In the genomic region with DNA sequence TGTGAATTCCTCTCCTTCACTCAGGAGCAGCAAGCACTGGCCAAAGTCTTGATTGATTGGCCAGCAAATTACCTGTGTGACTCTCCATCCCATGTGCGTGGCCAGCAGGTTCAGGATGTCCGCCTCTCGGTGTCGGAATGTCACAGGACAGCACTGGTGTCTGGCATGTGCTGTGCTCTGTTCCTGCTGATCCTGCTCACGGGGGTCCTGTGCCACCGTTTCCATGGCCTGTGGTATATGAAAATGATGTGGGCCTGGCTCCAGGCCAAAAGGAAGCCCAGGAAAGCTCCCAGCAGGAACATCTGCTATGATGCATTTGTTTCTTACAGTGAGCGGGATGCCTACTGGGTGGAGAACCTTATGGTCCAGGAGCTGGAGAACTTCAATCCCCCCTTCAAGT, we compare ENCODE assay signal across 33 cellular contexts.
"Had no signal": no experiment of that assay in that cellular context is flagged by ENCODE, and none has a peak within 500 bp of the region (broad histone marks: within the 10 kb centered on the region; RNA-seq: fewer than 3 reads in every experiment).

No MANE protein-coding gene starts in this region.

- H3K9me3 ChIP-seq: adrenal gland, body of pancreas, breast epithelium had no signal

- H3K9me3 Mint-ChIP-seq: activated B cell treated with CpG ODN at 0.5 μM for 24 hours; activated CD4-positive, alpha-beta memory T cell treated with anti-CD3 and anti-CD28 coated beads, Interleukin-2, amount 10 ng/mL, durations not matched to agents 7 days and 5 days; activated CD4-positive, alpha-beta T cell treated with anti-CD3 and anti-CD28 coated beads, Interleukin-2, amount 10 ng/mL, durations not matched to agents 24 days and 14 days; activated naive CD4-positive, alpha-beta T cell treated with anti-CD3 and anti-CD28 coated beads for 36 hours; activated naive CD4-positive, alpha-beta T cell treated with anti-CD3 and anti-CD28 coated beads, Interleukin-2, amount 50 U/mL, for 72 hours; activated naive CD8-positive, alpha-beta T cell treated with anti-CD3 and anti-CD28 coated beads for 36 hours; activated T-cell treated with anti-CD3 and anti-CD28 coated beads, Interleukin-2, amount 50 U/mL, for 4 hours; activated T-cell treated with anti-CD3 and anti-CD28 coated beads, Interleukin-2, amount 50 U/mL, for 72 hours; activated T-helper 1 cell treated with anti-CD3 and anti-CD28 coated beads, Interleukin-12 subunit alpha, Interleukin-12 subunit beta, Interleukin-2, Interleukin-4 antibody, amounts not matched to agents 30 ng/mL and 10 ng/mL and 1 ng/mL, durations not matched to agents 14 hours and 24 hours and 36 hours; activated T-helper 17 cell treated with anti-CD3 and anti-CD28 coated beads, Interleukin-2, amount 50 U/mL, for 72 hours; T-helper 2 cell treated with Interferon-gamma antibody and Interleukin-4, amounts not matched to agents 5 μg/mL and 100 μg/mL, for 36 hours had no signal

- H3K27ac Mint-ChIP-seq: activated B cell treated with CpG ODN at 0.5 μM for 24 hours; activated CD4-positive, alpha-beta memory T cell treated with anti-CD3 and anti-CD28 coated beads, Interleukin-2, amount 10 ng/mL, durations not matched to agents 7 days and 5 days; activated CD4-positive, alpha-beta T cell treated with anti-CD3 and anti-CD28 coated beads, Interleukin-2, amount 10 ng/mL, durations not matched to agents 24 days and 14 days; activated CD8-positive, alpha-beta T cell treated with anti-CD3 and anti-CD28 coated beads, Interleukin-2, amount 10 ng/mL, durations not matched to agents 7 days and 5 days; activated naive CD4-positive, alpha-beta T cell treated with anti-CD3 and anti-CD28 coated beads for 36 hours; activated naive CD4-positive, alpha-beta T cell treated with anti-CD3 and anti-CD28 coated beads, Interleukin-2, amount 50 U/mL, for 72 hours; activated naive CD8-positive, alpha-beta T cell treated with anti-CD3 and anti-CD28 coated beads for 36 hours; activated T-cell treated with anti-CD3 and anti-CD28 coated beads, Interleukin-2, amount 50 U/mL, for 72 hours; activated T-helper 1 cell treated with anti-CD3 and anti-CD28 coated beads, Interleukin-12 subunit alpha, Interleukin-12 subunit beta, Interleukin-2, Interleukin-4 antibody, amounts not matched to agents 30 ng/mL and 10 ng/mL and 1 ng/mL, durations not matched to agents 14 hours and 24 hours and 36 hours; activated T-helper 17 cell treated with anti-CD3 and anti-CD28 coated beads, Interleukin-2, amount 50 U/mL, for 72 hours; T-helper 2 cell treated with Interferon-gamma antibody and Interleukin-4, amounts not matched to agents 5 μg/mL and 100 μg/mL, for 36 hours had no signal

- H3K4me1 Mint-ChIP-seq: activated T-helper 17 cell treated with anti-CD3 and anti-CD28 coated beads, Interleukin-2, amount 50 U/mL, for 72 hours had no signal

- H3K36me3 Mint-ChIP-seq: activated naive CD4-positive, alpha-beta T cell treated with anti-CD3 and anti-CD28 coated beads, Interleukin-2, amount 50 U/mL, for 72 hours; activated naive CD8-positive, alpha-beta T cell treated with anti-CD3 and anti-CD28 coated beads for 36 hours had no signal

- H3K36me3 ChIP-seq: adrenal gland, brain microvascular endothelial cell, breast epithelium had no signal

- DNase-seq: activated B cell treated with CpG ODN at 0.5 μM for 24 hours; activated CD4-positive, alpha-beta memory T cell treated with anti-CD3 and anti-CD28 coated beads, Interleukin-2, amount 10 ng/mL, durations not matched to agents 7 days and 5 days; activated CD4-positive, alpha-beta T cell treated with anti-CD3 and anti-CD28 coated beads for 4 hours; activated CD4-positive, alpha-beta T cell treated with anti-CD3 and anti-CD28 coated beads, Interleukin-2, amount 10 ng/mL, durations not matched to agents 24 days and 14 days; activated CD4-positive, alpha-beta T cell treated with anti-CD3 and anti-CD28 coated beads, Interleukin-2, amount 50 U/mL, for 48 hours; activated CD4-positive, CD25-positive, alpha-beta regulatory T cell treated with anti-CD3 and anti-CD28 coated beads, Interleukin-2, amount 50 U/mL, for 72 hours; activated CD8-positive, alpha-beta memory T cell treated with anti-CD3 and anti-CD28 coated beads for 24 hours; activated CD8-positive, alpha-beta memory T cell treated with anti-CD3 and anti-CD28 coated beads, Interleukin-2, amount 50 U/mL, for 4 hours; activated CD8-positive, alpha-beta T cell treated with anti-CD3 and anti-CD28 coated beads, Interleukin-2, amount 10 ng/mL, durations not matched to agents 7 days and 5 days; activated effector memory CD4-positive, alpha-beta T cell treated with anti-CD3 and anti-CD28 coated beads, Interleukin-2, amount 50 U/mL, for 16 hours; activated gamma-delta T cell treated with Interleukin-2 at 50 U/mL for 16 hours; activated naive CD4-positive, alpha-beta T cell; activated naive CD4-positive, alpha-beta T cell treated with anti-CD3 and anti-CD28 coated beads for 36 hours; activated naive CD4-positive, alpha-beta T cell treated with anti-CD3 and anti-CD28 coated beads, Interleukin-2, amount 50 U/mL, for 16 hours; activated naive CD8-positive, alpha-beta T cell treated with anti-CD3 and anti-CD28 coated beads for 36 hours; activated T-cell treated with anti-CD3 and anti-CD28 coated beads for 4 hours; activated T-cell treated with anti-CD3 and anti-CD28 coated beads, Interleukin-2, amount 50 U/mL, for 1 hour; activated T-cell treated with anti-CD3 and anti-CD28 coated beads, Interleukin-2, amount 50 U/mL, for 4 hours; activated T-cell treated with anti-CD3 and anti-CD28 coated beads, Interleukin-2, amount 50 U/mL, for 72 hours; adrenal gland; amniotic stem cell; aorta; body of pancreas; brain microvascular endothelial cell; central memory CD4-positive, alpha-beta T cell; T-helper 2 cell; T-helper 9 cell had no signal

- ATAC-seq: activated CD8-positive, alpha-beta T cell treated with anti-CD3 and anti-CD28 coated beads, Interleukin-2, amount 10 ng/mL, durations not matched to agents 7 days and 5 days; activated naive CD4-positive, alpha-beta T cell treated with anti-CD3 and anti-CD28 coated beads, Interleukin-2, amount 50 U/mL, for 72 hours; activated T-cell treated with anti-CD3 and anti-CD28 coated beads, Interleukin-2, amount 50 U/mL, for 4 hours; activated T-cell treated with anti-CD3 and anti-CD28 coated beads, Interleukin-2, amount 50 U/mL, for 72 hours; activated T-helper 17 cell treated with anti-CD3 and anti-CD28 coated beads, Interleukin-2, amount 50 U/mL, for 72 hours; body of pancreas had no signal

- H3K4me3 ChIP-seq: adrenal gland, body of pancreas, breast epithelium had no signal

- H3K27me3 Mint-ChIP-seq: activated B cell treated with CpG ODN at 0.5 μM for 24 hours; activated naive CD8-positive, alpha-beta T cell treated with anti-CD3 and anti-CD28 coated beads for 36 hours; activated T-helper 17 cell treated with anti-CD3 and anti-CD28 coated beads, Interleukin-2, amount 50 U/mL, for 72 hours had no signal

- H3K4me3 Mint-ChIP-seq: activated B cell treated with CpG ODN at 0.5 μM for 24 hours; activated CD4-positive, alpha-beta memory T cell treated with anti-CD3 and anti-CD28 coated beads, Interleukin-2, amount 10 ng/mL, durations not matched to agents 7 days and 5 days; activated CD4-positive, alpha-beta T cell treated with anti-CD3 and anti-CD28 coated beads, Interleukin-2, amount 10 ng/mL, durations not matched to agents 24 days and 14 days; activated CD8-positive, alpha-beta T cell treated with anti-CD3 and anti-CD28 coated beads, Interleukin-2, amount 10 ng/mL, durations not matched to agents 7 days and 5 days; activated naive CD4-positive, alpha-beta T cell treated with anti-CD3 and anti-CD28 coated beads for 36 hours; activated naive CD8-positive, alpha-beta T cell treated with anti-CD3 and anti-CD28 coated beads for 36 hours; activated T-cell treated with anti-CD3 and anti-CD28 coated beads, Interleukin-2, amount 50 U/mL, for 4 hours; activated T-cell treated with anti-CD3 and anti-CD28 coated beads, Interleukin-2, amount 50 U/mL, for 72 hours; activated T-helper 1 cell treated with anti-CD3 and anti-CD28 coated beads, Interleukin-12 subunit alpha, Interleukin-12 subunit beta, Interleukin-2, Interleukin-4 antibody, amounts not matched to agents 30 ng/mL and 10 ng/mL and 1 ng/mL, durations not matched to agents 14 hours and 24 hours and 36 hours; activated T-helper 17 cell treated with anti-CD3 and anti-CD28 coated beads, Interleukin-2, amount 50 U/mL, for 72 hours; T-helper 2 cell treated with Interferon-gamma antibody and Interleukin-4, amounts not matched to agents 5 μg/mL and 100 μg/mL, for 36 hours had no signal

- H3K27ac ChIP-seq: adrenal gland, body of pancreas, brain microvascular endothelial cell, breast epithelium, VCaP had no signal
